In the genomic region with DNA sequence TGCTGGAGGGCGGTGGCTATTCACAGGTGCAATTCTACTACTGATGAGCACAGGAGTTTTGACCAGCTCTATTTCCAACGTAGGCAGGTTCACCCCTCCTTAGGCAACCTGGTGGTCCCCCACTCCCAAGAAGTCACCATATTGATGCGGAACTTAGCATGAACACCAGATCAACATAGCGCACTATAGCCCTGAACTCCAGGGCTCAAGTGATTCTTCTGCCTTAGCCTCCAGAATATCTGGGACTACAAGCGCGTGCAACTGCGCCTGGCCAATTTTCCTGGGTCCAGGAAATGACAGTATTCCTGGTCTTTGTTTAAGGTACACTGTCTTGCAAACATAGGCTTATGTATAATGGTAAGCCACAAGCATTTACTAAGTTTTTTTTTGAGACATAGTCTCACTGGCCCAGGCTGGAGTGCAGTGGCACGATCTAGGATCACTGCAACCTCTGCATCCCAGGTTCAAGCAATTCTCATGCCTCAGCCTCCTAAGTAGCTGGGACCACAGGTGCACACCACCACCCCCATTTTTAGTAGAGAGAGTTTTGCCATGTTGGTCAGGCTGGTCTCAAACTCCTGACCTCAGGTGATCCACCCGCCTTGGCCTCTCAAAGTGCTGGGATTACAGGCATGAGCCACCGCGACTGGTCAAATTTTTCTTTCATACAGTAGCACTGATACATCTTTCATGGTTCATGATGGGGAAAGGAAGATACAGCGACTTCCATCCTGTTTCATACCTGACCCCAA, we compare ENCODE assay signal across 8 cellular contexts. TPM values are rescaled to one million over a fixed set of nuclear protein-coding genes. Genes with fewer than 3 reads are reported as not detected.
DNase-seq lines count a peak whose midpoint lies in the region; ATAC-seq and TF ChIP-seq lines count a peak whose summit lies in the region.

No MANE protein-coding gene starts in this region.

- peaks cover 80% of the 10 kb centered on the region for H3K4me1 ChIP-seq in skeletal muscle satellite cell (ENCODE audit: control insufficient read depth, insufficient read depth, low read length)

- no peak for TF ChIP-seq CTCF in activated CD8-positive, alpha-beta T cell treated with anti-CD3 and anti-CD28 coated beads for 36 hours (IDR thresholded peaks at IDR 0.05)
- TF ChIP-seq CTCF in glutamatergic neuron (IDR thresholded peaks at IDR 0.05; ENCODE audit: partially characterized antibody, unreplicated experiment), result no peak

- TF ChIP-seq POLR2A in GM15510 (IDR thresholded peaks at IDR 0.05; ENCODE audit: borderline replicate concordance, extremely low read depth, insufficient read length), result peak; percentile 5

- DNase-seq in activated CD8-positive, alpha-beta T cell treated with anti-CD3 and anti-CD28 coated beads for 36 hours, result no peak
- DNase-seq in glutamatergic neuron, result no peak
- no peak for DNase-seq in GM19240 (ENCODE audit: insufficient read length, low spot score)
- DNase-seq in GOT3 (lab: John Stamatoyannopoulos, UW), result no peak
- no peak for DNase-seq in NCI-H2107 treated with DMSO at 0.1 percent for 48 hours (lab: John Stamatoyannopoulos, UW; ENCODE audit: unreplicated experiment)

- H3K27me3 Mint-ChIP-seq in activated CD8-positive, alpha-beta T cell treated with anti-CD3 and anti-CD28 coated beads for 36 hours, result no peaks in the 10 kb centered on the region
- peaks cover 17% of the 10 kb centered on the region for H3K27me3 Mint-ChIP-seq in glutamatergic neuron (ENCODE audit: unreplicated experiment)

- no peaks in the 10 kb centered on the region for H3K9me3 Mint-ChIP-seq in activated CD8-positive, alpha-beta T cell treated with anti-CD3 and anti-CD28 coated beads for 36 hours
- peaks cover 21% of the 10 kb centered on the region for H3K9me3 Mint-ChIP-seq in glutamatergic neuron (ENCODE audit: unreplicated experiment)

- H3K36me3 ChIP-seq in skeletal muscle satellite cell (ENCODE audit: insufficient read depth, low read length), result peaks cover 4% of the 10 kb centered on the region

- peak overlapping the region; percentile 79 for H3K9ac ChIP-seq in skeletal muscle satellite cell (ENCODE audit: low read depth, low read length)

- H3K27ac Mint-ChIP-seq in activated CD8-positive, alpha-beta T cell treated with anti-CD3 and anti-CD28 coated beads for 36 hours, result peak overlapping the region; percentile 97
- H3K27ac Mint-ChIP-seq in glutamatergic neuron (ENCODE audit: unreplicated experiment), result peak overlapping the region; percentile 99

- no peaks in the 10 kb centered on the region for H3K9me3 ChIP-seq in skeletal muscle satellite cell (replicated peaks; ENCODE audit: low read length)

- peaks cover 29% of the 10 kb centered on the region for H3K36me3 Mint-ChIP-seq in activated CD8-positive, alpha-beta T cell treated with anti-CD3 and anti-CD28 coated beads for 36 hours (ENCODE audit: low read depth)
- H3K36me3 Mint-ChIP-seq in glutamatergic neuron (ENCODE audit: unreplicated experiment), result no peaks in the 10 kb centered on the region

- peaks cover 79% of the 10 kb centered on the region for H3K4me1 Mint-ChIP-seq in activated CD8-positive, alpha-beta T cell treated with anti-CD3 and anti-CD28 coated beads for 36 hours (ENCODE audit: low read depth)
- peaks cover 49% of the 10 kb centered on the region for H3K4me1 Mint-ChIP-seq in glutamatergic neuron (ENCODE audit: low read depth, unreplicated experiment)

- CTCF ChIA-PET in activated CD8-positive, alpha-beta T cell treated with anti-CD3 and anti-CD28 coated beads for 36 hours (lab: Charles Lee), result interaction anchor here (0.8 to 11.2 kb wide), 3 partner anchors 11 to 219 kb away, joined by 3 to 324 read pairs (median 42); partner anchors contain the start of genes ENSA and MCL1

- ATAC-seq in activated CD8-positive, alpha-beta T cell treated with anti-CD3 and anti-CD28 coated beads for 36 hours, result no peak
- ATAC-seq in GM18907 (IDR thresholded peaks at IDR 0.05; ENCODE audit: unreplicated experiment), result no peak

- POLR2A ChIA-PET in activated CD8-positive, alpha-beta T cell treated with anti-CD3 and anti-CD28 coated beads for 36 hours (lab: Charles Lee), result interaction anchor here (0.7 to 24.5 kb wide), 3 partner anchors 9 to 51 kb away, joined by 3 to 678 read pairs (median 542); partner anchors contain the start of genes ENSA, FALEC and MCL1

- H3K4me2 ChIP-seq in skeletal muscle satellite cell (ENCODE audit: low read length), result peak overlapping the region; percentile 70

- H3K27me3 ChIP-seq in skeletal muscle satellite cell (ENCODE audit: control insufficient read depth, insufficient read depth, low read length), result no peaks in the 10 kb centered on the region

- peak overlapping the region; percentile 62 for H3K4me3 Mint-ChIP-seq in activated CD8-positive, alpha-beta T cell treated with anti-CD3 and anti-CD28 coated beads for 36 hours
- peak overlapping the region; percentile 86 for H3K4me3 Mint-ChIP-seq in glutamatergic neuron (ENCODE audit: unreplicated experiment)

- peak overlapping the region; percentile 41 for H3K4me3 ChIP-seq in skeletal muscle satellite cell (ENCODE audit: low read length)

- intact Hi-C loops in activated CD8-positive, alpha-beta T cell treated with anti-CD3 and anti-CD28 coated beads for 36 hours (cut with micrococcal nuclease), result loop anchor here (10.0 kb wide), 1 partner anchor 128 kb away; the partner anchor contains the start of gene GOLPH3L

RNA-seq across cellular contexts. Expression of gene MCL1, which starts 12.6 kb away (rescaled TPM):
- total RNA-seq in activated CD8-positive, alpha-beta T cell treated with anti-CD3 and anti-CD28 coated beads for 36 hours, result 100 to 1,000 TPM; 207 TPM
- total RNA-seq in glutamatergic neuron (ENCODE audit: unreplicated experiment), result 154 TPM
- total RNA-seq in skeletal muscle satellite cell (2012; rRNA removed), result 285 and 293 TPM in 2 replicates

RNA-seq across cellular contexts. Expression of gene ADAMTSL4, which starts 17.6 kb away (rescaled TPM):
- total RNA-seq in activated CD8-positive, alpha-beta T cell treated with anti-CD3 and anti-CD28 coated beads for 36 hours, result under 1 TPM; 0.11 to 0.20 TPM
- total RNA-seq in glutamatergic neuron (ENCODE audit: unreplicated experiment), result 0.25 TPM
- total RNA-seq in skeletal muscle satellite cell (2012; rRNA removed), result 12.9 and 14.6 TPM in 2 replicates

RNA-seq across cellular contexts. Expression of gene FALEC, which starts 51.2 kb away (rescaled TPM):
- total RNA-seq in activated CD8-positive, alpha-beta T cell treated with anti-CD3 and anti-CD28 coated beads for 36 hours, result not detected
- total RNA-seq in glutamatergic neuron (ENCODE audit: unreplicated experiment), result not detected
- not detected in 2 replicates for total RNA-seq in skeletal muscle satellite cell (2012; rRNA removed)

RNA-seq across cellular contexts. Expression of gene ECM1, which starts 58.9 kb away (rescaled TPM):
- under 1 TPM; 0.74 to 0.81 TPM for total RNA-seq in activated CD8-positive, alpha-beta T cell treated with anti-CD3 and anti-CD28 coated beads for 36 hours
- 2.8 TPM for total RNA-seq in glutamatergic neuron (ENCODE audit: unreplicated experiment)
- 4.8 and 15.3 TPM in 2 replicates for total RNA-seq in skeletal muscle satellite cell (2012; rRNA removed)
